Comparison of ENCODE assay signal across 2 cellular contexts in the genomic region with DNA sequence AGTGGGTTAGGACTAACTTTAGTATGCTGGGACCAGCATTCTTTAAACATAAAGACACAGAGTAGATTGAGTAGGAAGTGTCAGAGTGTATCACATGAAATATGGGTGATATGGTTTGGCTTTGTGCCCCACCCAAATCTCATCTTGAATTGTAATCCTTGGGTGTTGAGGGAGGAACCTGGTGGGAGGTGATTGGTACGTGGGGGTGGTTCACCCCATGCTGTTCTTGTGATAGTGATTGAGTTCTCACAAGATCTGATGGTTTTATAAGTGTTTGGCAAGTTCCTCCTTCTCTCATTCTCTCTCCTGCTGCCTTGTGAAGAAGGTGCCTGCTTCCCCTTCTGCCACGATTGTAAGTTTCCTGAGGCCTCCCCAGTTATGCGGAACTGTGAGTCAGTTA. TPM values are rescaled to one million over a fixed set of nuclear protein-coding genes. Genes with fewer than 3 reads are reported as not detected.
"Had no signal": no experiment of that assay in that cellular context is flagged by ENCODE, and none has a peak within 500 bp of the region (broad histone marks: within the 10 kb centered on the region; RNA-seq: fewer than 3 reads in every experiment).

No MANE protein-coding gene starts in this region.

RNA-seq across cellular contexts. Expression of a gene that starts 5.1 kb away (rescaled TPM):
- total RNA-seq: naive thymus-derived CD8-positive, alpha-beta T cell; pulmonary artery endothelial cell had no signal
